ENCODE assay signal across 8 cellular contexts in genomic region chr12:45234134-45234865, GRCh38. TPM values are rescaled to one million over a fixed set of nuclear protein-coding genes. Genes with fewer than 3 reads are reported as not detected.
DNase-seq lines count a peak whose midpoint lies in the region; ATAC-seq and TF ChIP-seq lines count a peak whose summit lies in the region.

No MANE protein-coding gene starts in this region.

- H3K27ac Mint-ChIP-seq in activated B cell treated with CpG ODN at 0.5 μM for 24 hours = peak overlapping the region; percentile 51

- in situ Hi-C loops in G401 (cut with HindIII; ENCODE audit: low sequenced_read_pairs) = no loop called here

- peak overlapping the region; percentile 98 for H3K27ac ChIP-seq in psoas muscle

- H3K4me1 Mint-ChIP-seq in activated B cell treated with CpG ODN at 0.5 μM for 24 hours = peaks cover 27% of the 10 kb centered on the region

- H3K4me3 Mint-ChIP-seq in activated B cell treated with CpG ODN at 0.5 μM for 24 hours = no peak overlapping the region

- H3K36me3 ChIP-seq in psoas muscle (ENCODE audit: insufficient read depth in 1 of 2, low read depth in 1 of 2) = peaks cover 0 to 2% of the 10 kb centered on the region in 2 donors

- H3K4me3 ChIP-seq in psoas muscle = peak overlapping the region; percentile 37

- no peaks in the 10 kb centered on the region for H3K27me3 Mint-ChIP-seq in activated B cell treated with CpG ODN at 0.5 μM for 24 hours

- peaks cover 56% of the 10 kb centered on the region for H3K4me1 ChIP-seq in psoas muscle

- H3K9me3 ChIP-seq in psoas muscle = no peaks in the 10 kb centered on the region

- DNase-seq in ELF-1 (ENCODE audit: low read depth, low spot score) (peak; percentile 95), activated B cell treated with CpG ODN at 0.5 μM for 24 hours (no peak), glomerular endothelial cell (ENCODE audit: extremely low read depth, low read depth, low spot score) (peak; percentile 96), psoas muscle (peak in 1 of 2 donors; percentile 38), D341Med (ENCODE audit: low spot score) (no peak), G401 (ENCODE audit: low spot score) (no peak)

- intact Hi-C loops in activated B cell treated with CpG ODN at 0.5 μM for 24 hours (cut with micrococcal nuclease) (no loop called here), psoas muscle (cut with DNase I) (loop anchor here (1.0 to 5.0 kb wide), 3 partner anchors 19 to 493 kb away; partner anchors contain the start of gene ARID2 (in 1 of the 2))

- H3K9me3 Mint-ChIP-seq in activated B cell treated with CpG ODN at 0.5 μM for 24 hours = peaks cover 2% of the 10 kb centered on the region

- TF ChIP-seq CTCF in activated B cell treated with CpG ODN at 0.5 μM for 24 hours (IDR thresholded peaks at IDR 0.05) (no peak), psoas muscle (IDR thresholded peaks at IDR 0.05) (no peak)

- POLR2A ChIA-PET in activated B cell treated with CpG ODN at 0.5 μM for 24 hours (lab: Charles Lee) = no interaction called here

- no peaks in the 10 kb centered on the region for H3K27me3 ChIP-seq in psoas muscle (ENCODE audit: insufficient read depth in 3 of 3, low read length in 2 of 3)

- peak; percentile 60 for ATAC-seq in HG02885 (IDR thresholded peaks at IDR 0.05; ENCODE audit: poor library complexity, unreplicated experiment)
- no peak for ATAC-seq in activated B cell treated with CpG ODN at 0.5 μM for 24 hours (ENCODE audit: low read depth)
- ATAC-seq in psoas muscle = peak; percentile 73 to 79 (median 76)
- no peak for ATAC-seq in HG02840 (IDR thresholded peaks at IDR 0.05; ENCODE audit: low FRiP score, unreplicated experiment)

- 7 to 18% (median 8%) methylated on average over 4 of the region's 4 CpGs for WGBS in psoas muscle, 3 donors

- CTCF ChIA-PET in activated B cell treated with CpG ODN at 0.5 μM for 24 hours (lab: Charles Lee) = no interaction called here

- H3K36me3 Mint-ChIP-seq in activated B cell treated with CpG ODN at 0.5 μM for 24 hours (ENCODE audit: low read depth) = peaks cover 9% of the 10 kb centered on the region

RNA-seq across cellular contexts. Expression of gene ANO6, which starts 18.4 kb away (rescaled TPM):
- 14.8 and 16.3 TPM in 2 replicates for total RNA-seq in activated B cell treated with CpG ODN at 0.5 μM for 24 hours
- total RNA-seq in glomerular endothelial cell = 78.2 and 96.6 TPM in 2 replicates
- 100 to 1,000 TPM in 1 of 4 donors, 10 to 100 TPM in 3; 51.5 to 121 (median 65.5) TPM for total RNA-seq in psoas muscle
- 10 to 100 TPM; 25.6 to 36.9 (median 26.1) TPM for polyA plus RNA-seq in psoas muscle
- total RNA-seq in G401 (2014; rRNA removed; shearing (Covaris generic)) = 13.2 and 25.8 TPM in 2 replicates

Comparison
In these comparisons a context has a peak if more than half of its experiments do, and no peak if none do; other contexts are left out.
1. DNase-seq: peak in ELF-1 (single experiment) and glomerular endothelial cell (single experiment); none in activated B cell treated with CpG ODN at 0.5 μM for 24 hours (single experiment), D341Med (single experiment) and G401 (single experiment).
2. ATAC-seq: peak in HG02885 (single experiment) and psoas muscle (4 of 4); none in activated B cell treated with CpG ODN at 0.5 μM for 24 hours (single experiment) and HG02840 (single experiment).